ENCODE assay signal across 27 cellular contexts in genomic region chr10:8105932-8106331, GRCh38.
"Had no signal": no experiment of that assay in that cellular context is flagged by ENCODE, and none has a peak within 500 bp of the region (broad histone marks: within the 10 kb centered on the region; RNA-seq: fewer than 3 reads in every experiment).

No MANE protein-coding gene starts in this region.

- FAIRE-seq: endometrium, islet of Langerhans, keratinocyte had no signal

- H3K9me3 Mint-ChIP-seq: dendritic cell treated with granulocyte-macrophage colony-stimulating factor and Interleukin-4, amounts not matched to agents 40 ng/mL and 50 ng/mL, for 4 days; effector memory CD8-positive, alpha-beta T cell had no signal

- H3K36me3 ChIP-seq: colonic mucosa, esophagus squamous epithelium, gastrocnemius medialis, heart right ventricle, left lung, lower lobe of right lung had no signal

- H3K4me3 Mint-ChIP-seq: dendritic cell treated with granulocyte-macrophage colony-stimulating factor and Interleukin-4, amounts not matched to agents 40 ng/mL and 50 ng/mL, for 4 days; effector memory CD8-positive, alpha-beta T cell; endodermal cell; naive thymus-derived CD4-positive, alpha-beta T cell had no signal

- ATAC-seq: effector memory CD8-positive, alpha-beta T cell; esophagus mucosa; gastrocnemius medialis; heart right ventricle; left cardiac atrium; left lung; left ventricle myocardium superior; lower lobe of right lung; naive thymus-derived CD4-positive, alpha-beta T cell had no signal

- H3K27ac Mint-ChIP-seq: dendritic cell treated with granulocyte-macrophage colony-stimulating factor and Interleukin-4, amounts not matched to agents 40 ng/mL and 50 ng/mL, for 4 days; effector memory CD8-positive, alpha-beta T cell; endodermal cell had no signal

- H3K27ac ChIP-seq: colonic mucosa, epithelial cell of prostate, esophagus squamous epithelium, gastrocnemius medialis, heart right ventricle, left lung, lower lobe of right lung had no signal

- H3K27me3 ChIP-seq: colonic mucosa had no signal

- DNase-seq: colonic mucosa; cortex of kidney; effector CD8-positive, alpha-beta T cell; effector memory CD8-positive, alpha-beta T cell; endodermal cell; erythroblast; esophagus squamous epithelium; foreskin fibroblast; foreskin melanocyte; gastrocnemius medialis; glutamatergic neuron; head of caudate nucleus; heart right ventricle; hippocampal formation; left cardiac atrium; left lung; left ventricle myocardium superior; lower lobe of right lung; mesendoderm; midbrain; naive thymus-derived CD4-positive, alpha-beta T cell had no signal

- H3K4me1 ChIP-seq: colonic mucosa, gastrocnemius medialis, heart right ventricle, left lung had no signal

- H3K27me3 Mint-ChIP-seq: effector memory CD8-positive, alpha-beta T cell had no signal

- H3K4me3 ChIP-seq: colonic mucosa, esophagus squamous epithelium, gastrocnemius medialis, heart right ventricle, left lung, lower lobe of right lung had no signal

- H3K9me3 ChIP-seq: colonic mucosa, esophagus squamous epithelium, gastrocnemius medialis, heart right ventricle, left lung, lower lobe of right lung had no signal
